In the genomic region with DNA sequence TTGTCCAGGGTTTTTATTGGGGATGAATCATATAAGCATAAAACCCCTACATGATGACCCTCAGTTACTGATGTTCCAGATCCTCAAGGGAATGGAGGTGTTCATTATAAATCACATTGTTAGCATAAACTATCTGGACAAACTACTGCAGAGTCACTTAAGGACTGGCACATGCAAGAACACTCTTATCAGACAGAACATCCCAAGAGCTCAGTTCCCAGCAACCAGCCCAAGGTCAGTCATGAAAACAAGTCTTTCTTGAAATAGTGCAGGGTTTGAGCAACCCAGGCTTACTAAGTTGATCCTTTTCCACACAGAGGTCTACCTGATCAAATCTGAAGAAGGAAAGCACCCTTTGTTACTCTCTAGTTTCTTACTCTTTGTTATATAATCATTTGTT, we compare ENCODE assay signal across 18 cellular contexts. TPM values are rescaled to one million over a fixed set of nuclear protein-coding genes. Genes with fewer than 3 reads are reported as not detected.
A peak's percentile ranks its signal among the peaks of the same experiment; 100 is the strongest.
DNase-seq lines count a peak whose midpoint lies in the region; ATAC-seq and TF ChIP-seq lines count a peak whose summit lies in the region.
"Had no signal": no experiment of that assay in that cellular context is flagged by ENCODE, and none has a peak within 500 bp of the region (broad histone marks: within the 10 kb centered on the region; RNA-seq: fewer than 3 reads in every experiment).

No MANE protein-coding gene starts in this region.

- CTCF ChIA-PET in naive thymus-derived CD4-positive, alpha-beta T cell (lab: Charles Lee) = no interaction called here

- DNase-seq in cardiac muscle cell (ENCODE audit: low read depth in 1 of 2, low spot score in 1 of 2) (no peak), left ventricle myocardium inferior (no peak), choroid plexus epithelial cell (ENCODE audit: low read depth) (peak; percentile 54), left ventricle myocardium superior (no peak), testis (peak; percentile 43), GDM1 (lab: John Stamatoyannopoulos, UW) (no peak)
- DNase-seq in naive thymus-derived CD4-positive, alpha-beta T cell = no peak
- DNase-seq: BE2C; CD4-positive, CD25-positive, alpha-beta regulatory T cell; COR-L47; NCI-H1105 treated with DMSO at 0.1 percent for 48 hours; NCI-H1694; NCI-H510A; NCI-H748 treated with DMSO at 0.1 percent for 48 hours; RPMI8226; SJCRH30 had no signal

- intact Hi-C loops in left ventricle myocardium inferior (cut with micrococcal nuclease) (no loop called here), left ventricle myocardium superior (cut with micrococcal nuclease) (loop anchor here (5.0 kb wide), 1 partner anchor 165 kb away; no protein-coding TSS in a partner anchor), testis (cut with DNase I; ENCODE audit: low total_unique reads) (no loop called here)
- intact Hi-C loops in naive thymus-derived CD4-positive, alpha-beta T cell (cut with micrococcal nuclease) = no loop called here

- H3K4me3 ChIP-seq in cardiac muscle cell = no peak overlapping the region
- H3K4me3 ChIP-seq in left ventricle myocardium inferior = no peak overlapping the region
- H3K4me3 ChIP-seq in choroid plexus epithelial cell (ENCODE audit: low read depth, low read length) = no peak overlapping the region
- H3K4me3 ChIP-seq in testis = no peak overlapping the region
- H3K4me3 ChIP-seq in naive thymus-derived CD4-positive, alpha-beta T cell (ENCODE audit: low read length) = no peak overlapping the region
- H3K4me3 ChIP-seq: GM23338, SJCRH30 had no signal

- POLR2A ChIA-PET in naive thymus-derived CD4-positive, alpha-beta T cell (lab: Charles Lee) = no interaction called here

- H3K27ac ChIP-seq in cardiac muscle cell (peak overlapping the region; percentile 12), left ventricle myocardium inferior (replicated peaks) (no peak overlapping the region), testis (no peak overlapping the region)
- no peak overlapping the region for H3K27ac ChIP-seq in naive thymus-derived CD4-positive, alpha-beta T cell (ENCODE audit: low read depth, low read length)
- H3K27ac ChIP-seq: SJCRH30 had no signal

- H3K4me1 ChIP-seq in cardiac muscle cell (ENCODE audit: low read depth) = no peaks in the 10 kb centered on the region
- H3K4me1 ChIP-seq in left ventricle myocardium inferior = peaks cover 10% of the 10 kb centered on the region
- H3K4me1 ChIP-seq in testis = no peaks in the 10 kb centered on the region
- H3K4me1 ChIP-seq in naive thymus-derived CD4-positive, alpha-beta T cell (ENCODE audit: control insufficient read depth in 2 of 2, insufficient read depth in 2 of 2, low read length in 2 of 2) = no peaks in the 10 kb centered on the region
- H3K4me1 ChIP-seq: BE2C, SJCRH30 had no signal

- TF ChIP-seq POLR2A in testis (IDR thresholded peaks at IDR 0.05) = no peak

- peaks cover 0 to 32% (median 4%) of the 10 kb centered on the region in 5 donors for H3K27me3 Mint-ChIP-seq in naive thymus-derived CD4-positive, alpha-beta T cell

- H3K4me1 Mint-ChIP-seq in naive thymus-derived CD4-positive, alpha-beta T cell = peaks cover 0 to 12% (median 11%) of the 10 kb centered on the region in 7 donors
- H3K4me1 Mint-ChIP-seq: GM23338 had no signal

- H3K9me3 ChIP-seq in cardiac muscle cell (ENCODE audit: low read depth) (no peaks in the 10 kb centered on the region), left ventricle myocardium inferior (replicated peaks) (no peaks in the 10 kb centered on the region), testis (no peaks in the 10 kb centered on the region)
- H3K9me3 ChIP-seq in naive thymus-derived CD4-positive, alpha-beta T cell (ENCODE audit: control insufficient read depth in 2 of 3, low read length in 3 of 3) = no peaks in the 10 kb centered on the region
- H3K9me3 ChIP-seq: BE2C, SJCRH30 had no signal

- H3K9me3 Mint-ChIP-seq in naive thymus-derived CD4-positive, alpha-beta T cell = no peaks in the 10 kb centered on the region
- H3K9me3 Mint-ChIP-seq: CD4-positive, CD25-positive, alpha-beta regulatory T cell; GM23338 had no signal

- H3K36me3 ChIP-seq in cardiac muscle cell (peaks cover 17% of the 10 kb centered on the region), left ventricle myocardium inferior (peaks cover 20% of the 10 kb centered on the region), testis (ENCODE audit: low read depth, missing control alignments) (no peaks in the 10 kb centered on the region)
- no peaks in the 10 kb centered on the region for H3K36me3 ChIP-seq in naive thymus-derived CD4-positive, alpha-beta T cell (ENCODE audit: control insufficient read depth in 2 of 3, insufficient read depth in 3 of 3, low read length in 3 of 3)
- H3K36me3 ChIP-seq: BE2C, SJCRH30 had no signal

- ATAC-seq in left ventricle myocardium superior (peak; percentile 55), GM21576 (IDR thresholded peaks at IDR 0.05; ENCODE audit: unreplicated experiment) (no peak)
- no peak for ATAC-seq in naive thymus-derived CD4-positive, alpha-beta T cell
- ATAC-seq: GM23338 had no signal

- no peaks in the 10 kb centered on the region for H3K36me3 Mint-ChIP-seq in naive thymus-derived CD4-positive, alpha-beta T cell
- H3K36me3 Mint-ChIP-seq: CD4-positive, CD25-positive, alpha-beta regulatory T cell had no signal

- TF ChIP-seq CTCF in cardiac muscle cell (IDR thresholded peaks at IDR 0.05; ENCODE audit: low read depth, low read length) = no peak
- no peak for TF ChIP-seq CTCF in left ventricle myocardium inferior (IDR thresholded peaks at IDR 0.05; ENCODE audit: borderline replicate concordance)
- no peak for TF ChIP-seq CTCF in choroid plexus epithelial cell (conservative IDR thresholded peaks at IDR 0.05; ENCODE audit: low read depth, low read length)
- no peak for TF ChIP-seq CTCF in testis (IDR thresholded peaks at IDR 0.05)

- H3K27ac Mint-ChIP-seq in naive thymus-derived CD4-positive, alpha-beta T cell = no peak overlapping the region
- H3K27ac Mint-ChIP-seq: CD4-positive, CD25-positive, alpha-beta regulatory T cell; GM23338 had no signal

- H3K27me3 ChIP-seq in cardiac muscle cell (no peaks in the 10 kb centered on the region), left ventricle myocardium inferior (ENCODE audit: low read depth) (no peaks in the 10 kb centered on the region), testis (no peaks in the 10 kb centered on the region)
- no peaks in the 10 kb centered on the region for H3K27me3 ChIP-seq in naive thymus-derived CD4-positive, alpha-beta T cell (ENCODE audit: control insufficient read depth in 2 of 2, insufficient read depth in 2 of 2, low read length in 2 of 2)
- H3K27me3 ChIP-seq: BE2C, SJCRH30 had no signal

- H3K4me3 Mint-ChIP-seq in naive thymus-derived CD4-positive, alpha-beta T cell = no peak overlapping the region
- H3K4me3 Mint-ChIP-seq: CD4-positive, CD25-positive, alpha-beta regulatory T cell; GM23338 had no signal

RNA-seq across cellular contexts. Expression of a gene that starts 13.5 kb away (rescaled TPM):
- total RNA-seq in cardiac muscle cell = 28.1 and 30.3 TPM in 2 replicates
- 53.0 and 66.7 TPM in 2 replicates for polyA plus RNA-seq in cardiac muscle cell
- 27.0 TPM for total RNA-seq in left ventricle myocardium inferior
- total RNA-seq in left ventricle myocardium superior = 25.2 TPM
- total RNA-seq in testis = 10 to 100 TPM; 30.1 to 33.9 TPM
- 28.0 TPM for polyA plus RNA-seq in testis (ENCODE audit: insufficient read depth, low read depth, low replicate concordance)
- total RNA-seq in naive thymus-derived CD4-positive, alpha-beta T cell = 10 to 100 TPM; 19.2 to 71.3 (median 24.0) TPM
- 1 to 10 TPM; 3.7 to 7.2 TPM for polyA plus RNA-seq in naive thymus-derived CD4-positive, alpha-beta T cell

RNA-seq across cellular contexts. Expression of a gene that starts 37.4 kb away (rescaled TPM):
- total RNA-seq in cardiac muscle cell (24.1 and 44.2 TPM in 2 replicates), left ventricle myocardium inferior (169 TPM), left ventricle myocardium superior (137 TPM), testis (10 to 100 TPM; 10.4 to 11.0 TPM)
- polyA plus RNA-seq in cardiac muscle cell (69.4 and 81.1 TPM in 2 replicates), testis (ENCODE audit: insufficient read depth, low read depth, low replicate concordance) (10.2 TPM)
- 1 to 10 TPM; 1.5 to 3.8 (median 2.0) TPM for total RNA-seq in naive thymus-derived CD4-positive, alpha-beta T cell
- polyA plus RNA-seq in naive thymus-derived CD4-positive, alpha-beta T cell = under 1 TPM in 1 of 2 donors, not detected in 1; 0.12 TPM
- polyA plus RNA-seq: CD4-positive, CD25-positive, alpha-beta regulatory T cell had no signal

RNA-seq across cellular contexts. Expression of a gene that starts 45.5 kb away (rescaled TPM):
- total RNA-seq in cardiac muscle cell = not detected in 2 replicates
- polyA plus RNA-seq in cardiac muscle cell = 0.28 TPM in 1 of 2 replicates, not detected in the other
- total RNA-seq in left ventricle myocardium inferior = 0.22 TPM
- total RNA-seq in left ventricle myocardium superior = not detected
- total RNA-seq in testis = 10 to 100 TPM in 1 of 2 donors, 1 to 10 TPM in 1; 6.3 to 11.6 TPM
- polyA plus RNA-seq in testis (ENCODE audit: insufficient read depth, low read depth, low replicate concordance) = 21.8 TPM
- under 1 TPM in 3 of 5 experiments, not detected in 2; 0.46 to 0.86 (median 0.80) TPM for total RNA-seq in naive thymus-derived CD4-positive, alpha-beta T cell
- polyA plus RNA-seq in naive thymus-derived CD4-positive, alpha-beta T cell = not detected
- total RNA-seq: GM23338, SJCRH30 had no signal

RNA-seq across cellular contexts. Expression of a gene that starts 48.0 kb away (rescaled TPM):
- total RNA-seq in cardiac muscle cell = not detected in 2 replicates
- polyA plus RNA-seq in cardiac muscle cell = 0.14 TPM in 1 of 2 replicates, not detected in the other
- not detected for total RNA-seq in left ventricle myocardium inferior
- not detected for total RNA-seq in left ventricle myocardium superior
- not detected for total RNA-seq in testis
- polyA plus RNA-seq in testis (ENCODE audit: insufficient read depth, low read depth, low replicate concordance) = not detected
- total RNA-seq in naive thymus-derived CD4-positive, alpha-beta T cell = not detected
- polyA plus RNA-seq in naive thymus-derived CD4-positive, alpha-beta T cell = not detected
- total RNA-seq: CD4-positive, CD25-positive, alpha-beta regulatory T cell; GM23338; SJCRH30 had no signal
- polyA plus RNA-seq: CD4-positive, CD25-positive, alpha-beta regulatory T cell; GM23338 had no signal

RNA-seq across cellular contexts. Expression of a gene that starts 48.8 kb away (rescaled TPM):
- total RNA-seq in cardiac muscle cell (0.18 and 0.86 TPM in 2 replicates), left ventricle myocardium inferior (1.6 TPM), left ventricle myocardium superior (2.3 TPM), testis (1 to 10 TPM; 4.7 to 7.9 TPM)
- polyA plus RNA-seq in cardiac muscle cell (0.94 TPM in 1 of 2 replicates, not detected in the other), testis (ENCODE audit: insufficient read depth, low read depth, low replicate concordance) (7.4 TPM)
- 1 to 10 TPM in 1 of 5 experiments, under 1 TPM in 3, not detected in 1; 0.32 to 8.3 (median 0.72) TPM for total RNA-seq in naive thymus-derived CD4-positive, alpha-beta T cell
- not detected for polyA plus RNA-seq in naive thymus-derived CD4-positive, alpha-beta T cell
- polyA plus RNA-seq: CD4-positive, CD25-positive, alpha-beta regulatory T cell had no signal

Comparison
In these comparisons a context has a peak if more than half of its experiments do, and no peak if none do; other contexts are left out.
1. DNase-seq: peak in choroid plexus epithelial cell (single experiment) and testis (single experiment); none in cardiac muscle cell (0 of 2), left ventricle myocardium inferior (single experiment), left ventricle myocardium superior (single experiment), GDM1 (single experiment) and naive thymus-derived CD4-positive, alpha-beta T cell (0 of 9).